Comparison of ENCODE assay signal across 8 cellular contexts in genomic region chr1:156054500-156055342, GRCh38.
A peak's percentile ranks its signal among the peaks of the same experiment; 100 is the strongest.
DNase-seq lines count a peak whose midpoint lies in the region; ATAC-seq lines count a peak whose summit lies in the region.

TSS of gene LAMTOR2 (plus strand) at chr1:156054782. CDS start at chr1:156054890, 108 bp downstream.

- H3K36me3 Mint-ChIP-seq in central memory CD8-positive, alpha-beta T cell (ENCODE audit: insufficient read depth): peaks cover 25% of the 10 kb centered on the region

- H3K4me1 Mint-ChIP-seq in central memory CD8-positive, alpha-beta T cell: peaks cover 29% of the 10 kb centered on the region

- ATAC-seq in GM19025 (IDR thresholded peaks at IDR 0.05; ENCODE audit: low read depth, unreplicated experiment) (peak; percentile 68), HG03342 (IDR thresholded peaks at IDR 0.05; ENCODE audit: unreplicated experiment) (peak; percentile 75)
- ATAC-seq in central memory CD8-positive, alpha-beta T cell (replicated peaks; ENCODE audit: extremely low read depth, poor library complexity, severe bottlenecking): peak; percentile 84

- H3K9me3 Mint-ChIP-seq in central memory CD8-positive, alpha-beta T cell: no peaks in the 10 kb centered on the region

- H3K27me3 Mint-ChIP-seq in central memory CD8-positive, alpha-beta T cell: no peaks in the 10 kb centered on the region

- DNase-seq in AG08396 (ENCODE audit: low spot score) (peak; percentile 96), NCI-H446 (lab: John Stamatoyannopoulos, UW) (peak; percentile 99), islet precursor cell (peak; percentile 99)
- DNase-seq in activated CD4-positive, CD25-positive, alpha-beta regulatory T cell treated with anti-CD3 and anti-CD28 coated beads, Interleukin-2, amount 50 U/mL, for 16 hours (ENCODE audit: low read depth, low spot score): peak; percentile 97
- DNase-seq in central memory CD8-positive, alpha-beta T cell (ENCODE audit: low spot score in 2 of 2): peak; percentile 90 to 91
- DNase-seq in stimulated activated CD4-positive, alpha-beta T cell treated with anti-CD3 and anti-CD28 coated beads, Interleukin-12 subunit alpha, Interleukin-12 subunit beta, amount 100 ng/mL, for 48 hours (ENCODE audit: low read depth in 2 of 3, low spot score in 1 of 3): peak; percentile 94 to 97 (median 95)

- peak within 1 kb of the TSS; percentile 73 for H3K27ac Mint-ChIP-seq in central memory CD8-positive, alpha-beta T cell (ENCODE audit: low read depth)

- H3K4me3 Mint-ChIP-seq in central memory CD8-positive, alpha-beta T cell: peak within 1 kb of the TSS; percentile 94

Comparison
In these comparisons a context has a peak if more than half of its experiments do, and no peak if none do; other contexts are left out.
1. Peak in every context shown above with its lines: DNase-seq and ATAC-seq.